14 cellular contexts compared by ENCODE assay signal in the genomic region with DNA sequence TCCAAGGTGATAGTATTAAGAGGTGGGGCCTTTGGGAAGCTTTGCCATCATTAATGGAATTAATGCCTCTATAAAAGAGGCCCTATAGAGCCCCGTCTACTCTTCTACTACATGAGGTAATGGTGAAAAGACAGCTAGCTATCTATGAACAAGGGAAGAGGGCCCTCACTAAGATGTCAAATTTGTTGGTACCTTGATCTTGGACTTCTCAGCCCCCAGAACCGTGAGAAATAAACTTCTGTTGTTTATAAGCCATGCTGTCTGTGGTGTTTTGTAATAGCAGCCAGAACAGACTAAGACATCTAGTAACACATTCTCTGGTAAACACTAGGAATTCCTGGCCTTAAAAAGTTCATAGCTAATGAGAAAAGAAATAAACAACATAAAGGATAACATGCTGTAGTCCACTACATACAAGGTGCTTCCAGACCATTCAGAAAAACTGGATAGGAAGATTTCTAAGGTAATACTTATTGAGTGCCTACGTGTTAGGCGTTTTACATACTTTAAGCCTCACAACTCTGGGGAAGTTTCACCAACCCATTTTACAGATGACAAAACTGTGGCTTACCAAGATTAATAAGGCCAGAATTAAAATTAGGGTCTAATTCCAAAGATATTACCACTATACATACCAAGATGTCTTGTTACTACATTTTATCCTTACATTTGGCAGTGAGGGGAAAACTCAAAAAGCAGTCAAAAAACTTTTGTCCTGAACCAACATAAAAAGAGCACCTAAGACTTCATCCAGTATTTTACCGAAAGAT. TPM values are rescaled to one million over a fixed set of nuclear protein-coding genes. Genes with fewer than 3 reads are reported as not detected.
DNase-seq lines count a peak whose midpoint lies in the region; ATAC-seq, FAIRE-seq and TF ChIP-seq lines count a peak whose summit lies in the region.
"Had no signal": no experiment of that assay in that cellular context is flagged by ENCODE, and none has a peak within 500 bp of the region (broad histone marks: within the 10 kb centered on the region; RNA-seq: fewer than 3 reads in every experiment).

No MANE protein-coding gene starts in this region.

- POLR2A ChIA-PET in T-cell (lab: Charles Lee), result interaction anchor here in 1 of 2 donors (0.5 to 0.6 kb wide), 3 partner anchors 50 to 477 kb away, joined by 3 to 5 read pairs (median 4); no protein-coding TSS in a partner anchor

- no peak for ATAC-seq in activated T-cell treated with anti-CD3 and anti-CD28 coated beads, Interleukin-2, amount 50 U/mL, for 4 hours
- ATAC-seq in T-cell (replicated peaks in 1 of 4), result no peak

- TF ChIP-seq POLR2A in GM12891 (IDR thresholded peaks at IDR 0.05; ENCODE audit: low read depth, low read length) (no peak), sigmoid colon (IDR thresholded peaks at IDR 0.05) (no peak)

- H3K27me3 Mint-ChIP-seq in activated T-cell treated with anti-CD3 and anti-CD28 coated beads, Interleukin-2, amount 50 U/mL, for 4 hours (ENCODE audit: low read depth), result no peaks in the 10 kb centered on the region
- H3K27me3 Mint-ChIP-seq in T-cell, result no peaks in the 10 kb centered on the region

- H3K36me3 ChIP-seq in smooth muscle cell (ENCODE audit: low read depth) (no peaks in the 10 kb centered on the region), sigmoid colon (no peaks in the 10 kb centered on the region)
- H3K36me3 ChIP-seq: vagina had no signal

- CTCF ChIA-PET in T-cell (lab: Charles Lee), result interaction anchor here in 1 of 2 donors (0.6 kb wide), 1 partner anchor 32 kb away, joined by 3 read pairs; no protein-coding TSS in a partner anchor

- WGBS in smooth muscle cell (ENCODE audit: low lambda C conversion rate), result 87% methylated on average over 5 of the region's 5 CpGs
- WGBS in sigmoid colon, 2 donors, result 89 to 92% methylated on average over 5 of the region's 5 CpGs

- no peaks in the 10 kb centered on the region for H3K9me3 ChIP-seq in smooth muscle cell (replicated peaks; ENCODE audit: low read depth)
- no peaks in the 10 kb centered on the region for H3K9me3 ChIP-seq in sigmoid colon
- H3K9me3 ChIP-seq: vagina had no signal

- no peaks in the 10 kb centered on the region for H3K9me3 Mint-ChIP-seq in activated T-cell treated with anti-CD3 and anti-CD28 coated beads, Interleukin-2, amount 50 U/mL, for 4 hours
- H3K9me3 Mint-ChIP-seq in T-cell, result no peaks in the 10 kb centered on the region
- H3K9me3 Mint-ChIP-seq: HFFc6 had no signal

- intact Hi-C loops in sigmoid colon (cut with DNase I), result loop anchor here (5.0 kb wide), 4 partner anchors 88 to 647 kb away; no protein-coding TSS in a partner anchor

- H3K4me2 ChIP-seq in smooth muscle cell, result peak overlapping the region; percentile 98

- no peak overlapping the region for H3K27ac Mint-ChIP-seq in T-cell
- H3K27ac Mint-ChIP-seq: HFFc6 had no signal

- TF ChIP-seq CTCF in fibroblast of villous mesenchyme (IDR thresholded peaks at IDR 0.05; ENCODE audit: insufficient read depth, low read depth, low read length) (no peak), smooth muscle cell (IDR thresholded peaks at IDR 0.05; ENCODE audit: borderline replicate concordance, insufficient read depth, poor library complexity, severe bottlenecking) (no peak), sigmoid colon (IDR thresholded peaks at IDR 0.05) (no peak)

- H4K20me1 ChIP-seq in smooth muscle cell (ENCODE audit: low read depth), result peaks cover 75% of the 10 kb centered on the region

- peak overlapping the region; percentile 43 for H3K4me3 Mint-ChIP-seq in activated T-cell treated with anti-CD3 and anti-CD28 coated beads, Interleukin-2, amount 50 U/mL, for 4 hours
- peak overlapping the region in 2 of 3 donors; percentile 61 to 85 for H3K4me3 Mint-ChIP-seq in T-cell

- no peak overlapping the region for H2AFZ ChIP-seq in smooth muscle cell (ENCODE audit: low read depth)

- no peak for TF ChIP-seq EP300 in sigmoid colon (IDR thresholded peaks at IDR 0.05)

- no peaks in the 10 kb centered on the region for H3K27me3 ChIP-seq in smooth muscle cell (ENCODE audit: low read depth)
- H3K27me3 ChIP-seq in sigmoid colon, result no peaks in the 10 kb centered on the region
- H3K27me3 ChIP-seq: vagina had no signal

- peaks cover 5% of the 10 kb centered on the region for H3K36me3 Mint-ChIP-seq in activated T-cell treated with anti-CD3 and anti-CD28 coated beads, Interleukin-2, amount 50 U/mL, for 4 hours (ENCODE audit: insufficient read depth)
- peaks cover 7% of the 10 kb centered on the region for H3K36me3 Mint-ChIP-seq in T-cell

- H3K4me1 ChIP-seq in smooth muscle cell (ENCODE audit: low read depth), result peaks cover 16% of the 10 kb centered on the region
- peaks cover 0 to 75% (median 54%) of the 10 kb centered on the region in 4 donors for H3K4me1 ChIP-seq in sigmoid colon

- H3K4me3 ChIP-seq in fibroblast of villous mesenchyme (ENCODE audit: low read depth, low read length), result no peak overlapping the region
- H3K4me3 ChIP-seq in smooth muscle cell, result peak overlapping the region; percentile 98
- no peak overlapping the region for H3K4me3 ChIP-seq in sigmoid colon
- H3K4me3 ChIP-seq: vagina had no signal

- H3K9ac ChIP-seq in smooth muscle cell (ENCODE audit: low read depth), result no peak overlapping the region

- no peak overlapping the region for H3K27ac ChIP-seq in smooth muscle cell (ENCODE audit: low read depth)
- H3K27ac ChIP-seq in sigmoid colon, result no peak overlapping the region
- H3K27ac ChIP-seq: vagina had no signal

- H3K79me2 ChIP-seq in smooth muscle cell (ENCODE audit: low read depth), result peaks cover 81% of the 10 kb centered on the region

- no peaks in the 10 kb centered on the region for H3F3A ChIP-seq in smooth muscle cell (ENCODE audit: low read depth)

- DNase-seq in activated T-cell treated with anti-CD3 and anti-CD28 coated beads, Interleukin-2, amount 50 U/mL, for 4 hours, result no peak
- no peak for DNase-seq in activated T-cell treated with anti-CD3 and anti-CD28 coated beads for 4 hours
- no peak for DNase-seq in T-cell
- peak; percentile 58 for DNase-seq in fibroblast of villous mesenchyme (ENCODE audit: low read depth)
- DNase-seq in smooth muscle cell (lab: John Stamatoyannopoulos, UW; ENCODE audit: unreplicated experiment), result no peak
- no peak for DNase-seq in GM12891 (ENCODE audit: insufficient read length, low spot score)
- DNase-seq in sigmoid colon, result no peak
- DNase-seq in NCI-H446 treated with DMSO at 0.1 percent for 48 hours (lab: John Stamatoyannopoulos, UW), result no peak
- DNase-seq: activated CD4-positive, alpha-beta T cell treated with anti-CD3 and anti-CD28 coated beads, Interleukin-2, amount 50 U/mL, for 1 hour; HFFc6; NCI-H1436; NCI-H748 treated with DMSO at 0.1 percent for 48 hours had no signal

- H3K4me1 Mint-ChIP-seq in activated T-cell treated with anti-CD3 and anti-CD28 coated beads, Interleukin-2, amount 50 U/mL, for 4 hours (ENCODE audit: low read depth), result peaks cover 66% of the 10 kb centered on the region
- H3K4me1 Mint-ChIP-seq in T-cell, result peaks cover 66 to 74% (median 67%) of the 10 kb centered on the region in 3 donors

- FAIRE-seq in GM12891 (lab: Jason Lieb, UNC), result no peak
- FAIRE-seq: frontal cortex had no signal

TF ChIP-seq in GM12891, 5 proteins besides CTCF, POLR2A, EP300 and RAD21:
- TF ChIP-seq POU2F2 (IDR thresholded peaks at IDR 0.05; ENCODE audit: low read depth, low read length) (no peak), TAF1 (IDR thresholded peaks at IDR 0.05; ENCODE audit: low read depth, low read length) (no peak), PAX5 (IDR thresholded peaks at IDR 0.05; ENCODE audit: insufficient read depth, low read length, severe bottlenecking) (no peak), POLR2AphosphoS5 (IDR thresholded peaks at IDR 0.05; ENCODE audit: low read depth, low read length) (no peak), SPI1 (IDR thresholded peaks at IDR 0.05; ENCODE audit: low read depth, low read length) (no peak)

RNA-seq across cellular contexts. Expression of gene UBE3A, which starts 3.2 kb away (rescaled TPM):
- total RNA-seq in activated T-cell treated with anti-CD3 and anti-CD28 coated beads, Interleukin-2, amount 50 U/mL, for 4 hours, result 100 to 1,000 TPM; 142 to 153 (median 150) TPM
- total RNA-seq in T-cell, result 100 to 1,000 TPM; 115 to 119 (median 118) TPM
- 71.2 and 96.7 TPM in 2 replicates for total RNA-seq in fibroblast of villous mesenchyme
- total RNA-seq in smooth muscle cell, result 93.9 and 115 TPM in 2 replicates
- polyA plus RNA-seq in smooth muscle cell, result 66.6 and 70.4 TPM in 2 replicates
- 21.8 TPM for polyA plus RNA-seq in GM12891 (2012; ENCODE audit: low read depth, missing spikeins)
- total RNA-seq in sigmoid colon, result 100 to 1,000 TPM in 1 of 4 donors, 10 to 100 TPM in 3; 70.9 to 103 (median 86.1) TPM
- polyA plus RNA-seq in sigmoid colon, result 10 to 100 TPM; 12.6 to 21.5 (median 19.2) TPM
